1 cellular context compared by ENCODE assay signal in the genomic region with DNA sequence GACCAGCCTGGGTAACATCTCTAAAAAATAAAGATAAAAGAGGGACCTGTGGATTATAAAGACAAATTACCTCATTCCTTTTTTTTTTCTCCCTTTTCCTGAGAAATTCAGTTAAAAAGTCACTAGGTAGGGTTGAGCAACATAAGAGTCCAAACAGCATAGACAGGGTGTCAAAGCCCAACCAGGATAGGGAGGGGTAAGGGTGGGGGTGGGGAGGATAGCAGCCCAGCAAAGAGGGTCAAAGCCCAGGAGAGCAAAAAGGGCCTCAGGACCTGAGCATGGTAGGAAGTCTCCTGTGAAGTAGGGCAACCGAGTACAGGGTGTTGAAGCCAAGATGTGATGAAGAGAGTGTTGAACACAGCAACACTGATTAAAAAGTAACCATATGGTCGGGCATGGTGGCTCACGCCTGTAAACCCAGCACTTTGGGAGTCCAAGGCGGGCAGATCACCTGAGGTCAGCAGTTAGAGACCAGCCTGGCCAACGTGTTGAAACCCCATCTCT.
TF ChIP-seq lines count a peak whose summit lies in the region.

No MANE protein-coding gene starts in this region.

TF ChIP-seq in HepG2, 621 proteins besides CTCF, POLR2A, EP300 and RAD21 (continues in another document):
- TF ChIP-seq, protein P1, sequence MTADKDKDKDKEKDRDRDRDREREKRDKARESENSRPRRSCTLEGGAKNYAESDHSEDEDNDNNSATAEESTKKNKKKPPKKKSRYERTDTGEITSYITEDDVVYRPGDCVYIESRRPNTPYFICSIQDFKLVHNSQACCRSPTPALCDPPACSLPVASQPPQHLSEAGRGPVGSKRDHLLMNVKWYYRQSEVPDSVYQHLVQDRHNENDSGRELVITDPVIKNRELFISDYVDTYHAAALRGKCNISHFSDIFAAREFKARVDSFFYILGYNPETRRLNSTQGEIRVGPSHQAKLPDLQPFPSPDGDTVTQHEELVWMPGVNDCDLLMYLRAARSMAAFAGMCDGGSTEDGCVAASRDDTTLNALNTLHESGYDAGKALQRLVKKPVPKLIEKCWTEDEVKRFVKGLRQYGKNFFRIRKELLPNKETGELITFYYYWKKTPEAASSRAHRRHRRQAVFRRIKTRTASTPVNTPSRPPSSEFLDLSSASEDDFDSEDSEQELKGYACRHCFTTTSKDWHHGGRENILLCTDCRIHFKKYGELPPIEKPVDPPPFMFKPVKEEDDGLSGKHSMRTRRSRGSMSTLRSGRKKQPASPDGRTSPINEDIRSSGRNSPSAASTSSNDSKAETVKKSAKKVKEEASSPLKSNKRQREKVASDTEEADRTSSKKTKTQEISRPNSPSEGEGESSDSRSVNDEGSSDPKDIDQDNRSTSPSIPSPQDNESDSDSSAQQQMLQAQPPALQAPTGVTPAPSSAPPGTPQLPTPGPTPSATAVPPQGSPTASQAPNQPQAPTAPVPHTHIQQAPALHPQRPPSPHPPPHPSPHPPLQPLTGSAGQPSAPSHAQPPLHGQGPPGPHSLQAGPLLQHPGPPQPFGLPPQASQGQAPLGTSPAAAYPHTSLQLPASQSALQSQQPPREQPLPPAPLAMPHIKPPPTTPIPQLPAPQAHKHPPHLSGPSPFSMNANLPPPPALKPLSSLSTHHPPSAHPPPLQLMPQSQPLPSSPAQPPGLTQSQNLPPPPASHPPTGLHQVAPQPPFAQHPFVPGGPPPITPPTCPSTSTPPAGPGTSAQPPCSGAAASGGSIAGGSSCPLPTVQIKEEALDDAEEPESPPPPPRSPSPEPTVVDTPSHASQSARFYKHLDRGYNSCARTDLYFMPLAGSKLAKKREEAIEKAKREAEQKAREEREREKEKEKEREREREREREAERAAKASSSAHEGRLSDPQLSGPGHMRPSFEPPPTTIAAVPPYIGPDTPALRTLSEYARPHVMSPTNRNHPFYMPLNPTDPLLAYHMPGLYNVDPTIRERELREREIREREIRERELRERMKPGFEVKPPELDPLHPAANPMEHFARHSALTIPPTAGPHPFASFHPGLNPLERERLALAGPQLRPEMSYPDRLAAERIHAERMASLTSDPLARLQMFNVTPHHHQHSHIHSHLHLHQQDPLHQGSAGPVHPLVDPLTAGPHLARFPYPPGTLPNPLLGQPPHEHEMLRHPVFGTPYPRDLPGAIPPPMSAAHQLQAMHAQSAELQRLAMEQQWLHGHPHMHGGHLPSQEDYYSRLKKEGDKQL (CRISPR knock-in tag; IDR thresholded peaks at IDR 0.05; ENCODE audit: low read depth), result no peak
- no peak for TF ChIP-seq ARNT (IDR thresholded peaks at IDR 0.05)
- TF ChIP-seq ZNF496 (CRISPR knock-in tag; IDR thresholded peaks at IDR 0.05; ENCODE audit: insufficient replicate concordance), result no peak
- peak; percentile 35; the same call in 1 of the 2 replicates for TF ChIP-seq MEF2D (CRISPR knock-in tag; IDR thresholded peaks at IDR 0.05)
- TF ChIP-seq, protein P2, sequence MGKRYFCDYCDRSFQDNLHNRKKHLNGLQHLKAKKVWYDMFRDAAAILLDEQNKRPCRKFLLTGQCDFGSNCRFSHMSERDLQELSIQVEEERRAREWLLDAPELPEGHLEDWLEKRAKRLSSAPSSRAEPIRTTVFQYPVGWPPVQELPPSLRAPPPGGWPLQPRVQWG (CRISPR knock-in tag; IDR thresholded peaks at IDR 0.05; ENCODE audit: borderline replicate concordance, low read depth), result no peak
- no peak for TF ChIP-seq NFYB (CRISPR knock-in tag; IDR thresholded peaks at IDR 0.05)
- TF ChIP-seq, protein P3, sequence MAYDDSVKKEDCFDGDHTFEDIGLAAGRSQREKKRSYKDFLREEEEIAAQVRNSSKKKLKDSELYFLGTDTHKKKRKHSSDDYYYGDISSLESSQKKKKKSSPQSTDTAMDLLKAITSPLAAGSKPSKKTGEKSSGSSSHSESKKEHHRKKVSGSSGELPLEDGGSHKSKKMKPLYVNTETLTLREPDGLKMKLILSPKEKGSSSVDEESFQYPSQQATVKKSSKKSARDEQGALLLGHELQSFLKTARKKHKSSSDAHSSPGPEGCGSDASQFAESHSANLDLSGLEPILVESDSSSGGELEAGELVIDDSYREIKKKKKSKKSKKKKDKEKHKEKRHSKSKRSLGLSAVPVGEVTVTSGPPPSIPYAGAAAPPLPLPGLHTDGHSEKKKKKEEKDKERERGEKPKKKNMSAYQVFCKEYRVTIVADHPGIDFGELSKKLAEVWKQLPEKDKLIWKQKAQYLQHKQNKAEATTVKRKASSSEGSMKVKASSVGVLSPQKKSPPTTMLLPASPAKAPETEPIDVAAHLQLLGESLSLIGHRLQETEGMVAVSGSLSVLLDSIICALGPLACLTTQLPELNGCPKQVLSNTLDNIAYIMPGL (CRISPR knock-in tag; IDR thresholded peaks at IDR 0.05; ENCODE audit: borderline replicate concordance in 1 of 2, low read depth in 1 of 2), result no peak
- no peak for TF ChIP-seq ZNF891 (CRISPR knock-in tag; IDR thresholded peaks at IDR 0.05)
- TF ChIP-seq ZNF75D (CRISPR knock-in tag; IDR thresholded peaks at IDR 0.05; ENCODE audit: borderline replicate concordance), result no peak
- no peak for TF ChIP-seq ZNF235 (CRISPR knock-in tag; IDR thresholded peaks at IDR 0.05; ENCODE audit: borderline replicate concordance)
- TF ChIP-seq RFX1 (IDR thresholded peaks at IDR 0.05), result no peak
- no peak for TF ChIP-seq CC2D1A (CRISPR knock-in tag; IDR thresholded peaks at IDR 0.05)
- no peak for TF ChIP-seq ZNF782 (CRISPR knock-in tag; IDR thresholded peaks at IDR 0.05; ENCODE audit: borderline replicate concordance)
- no peak for TF ChIP-seq ZNF253 (CRISPR knock-in tag; IDR thresholded peaks at IDR 0.05; ENCODE audit: borderline replicate concordance)
- no peak for TF ChIP-seq KLF9 (CRISPR knock-in tag; IDR thresholded peaks at IDR 0.05; ENCODE audit: low read depth)
- no peak for TF ChIP-seq ZNF672 (CRISPR knock-in tag; IDR thresholded peaks at IDR 0.05)
- TF ChIP-seq, protein P4, sequence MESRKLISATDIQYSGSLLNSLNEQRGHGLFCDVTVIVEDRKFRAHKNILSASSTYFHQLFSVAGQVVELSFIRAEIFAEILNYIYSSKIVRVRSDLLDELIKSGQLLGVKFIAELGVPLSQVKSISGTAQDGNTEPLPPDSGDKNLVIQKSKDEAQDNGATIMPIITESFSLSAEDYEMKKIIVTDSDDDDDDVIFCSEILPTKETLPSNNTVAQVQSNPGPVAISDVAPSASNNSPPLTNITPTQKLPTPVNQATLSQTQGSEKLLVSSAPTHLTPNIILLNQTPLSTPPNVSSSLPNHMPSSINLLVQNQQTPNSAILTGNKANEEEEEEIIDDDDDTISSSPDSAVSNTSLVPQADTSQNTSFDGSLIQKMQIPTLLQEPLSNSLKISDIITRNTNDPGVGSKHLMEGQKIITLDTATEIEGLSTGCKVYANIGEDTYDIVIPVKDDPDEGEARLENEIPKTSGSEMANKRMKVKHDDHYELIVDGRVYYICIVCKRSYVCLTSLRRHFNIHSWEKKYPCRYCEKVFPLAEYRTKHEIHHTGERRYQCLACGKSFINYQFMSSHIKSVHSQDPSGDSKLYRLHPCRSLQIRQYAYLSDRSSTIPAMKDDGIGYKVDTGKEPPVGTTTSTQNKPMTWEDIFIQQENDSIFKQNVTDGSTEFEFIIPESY (CRISPR knock-in tag; IDR thresholded peaks at IDR 0.05), result no peak
- TF ChIP-seq GLI4 (CRISPR knock-in tag; IDR thresholded peaks at IDR 0.05; ENCODE audit: borderline replicate concordance), result no peak
- TF ChIP-seq, protein P5, sequence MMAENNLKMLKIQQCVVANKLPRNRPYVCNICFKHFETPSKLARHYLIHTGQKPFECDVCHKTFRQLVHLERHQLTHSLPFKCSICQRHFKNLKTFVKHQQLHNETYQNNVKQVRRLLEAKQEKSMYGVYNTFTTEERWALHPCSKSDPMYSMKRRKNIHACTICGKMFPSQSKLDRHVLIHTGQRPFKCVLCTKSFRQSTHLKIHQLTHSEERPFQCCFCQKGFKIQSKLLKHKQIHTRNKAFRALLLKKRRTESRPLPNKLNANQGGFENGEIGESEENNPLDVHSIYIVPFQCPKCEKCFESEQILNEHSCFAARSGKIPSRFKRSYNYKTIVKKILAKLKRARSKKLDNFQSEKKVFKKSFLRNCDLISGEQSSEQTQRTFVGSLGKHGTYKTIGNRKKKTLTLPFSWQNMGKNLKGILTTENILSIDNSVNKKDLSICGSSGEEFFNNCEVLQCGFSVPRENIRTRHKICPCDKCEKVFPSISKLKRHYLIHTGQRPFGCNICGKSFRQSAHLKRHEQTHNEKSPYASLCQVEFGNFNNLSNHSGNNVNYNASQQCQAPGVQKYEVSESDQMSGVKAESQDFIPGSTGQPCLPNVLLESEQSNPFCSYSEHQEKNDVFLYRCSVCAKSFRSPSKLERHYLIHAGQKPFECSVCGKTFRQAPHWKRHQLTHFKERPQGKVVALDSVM (CRISPR knock-in tag; IDR thresholded peaks at IDR 0.05), result peak; percentile 5; the same call in 1 of the 2 replicates
- no peak for TF ChIP-seq GTF2F1 (IDR thresholded peaks at IDR 0.05; ENCODE audit: low read length)
- TF ChIP-seq KLF15 (CRISPR knock-in tag; IDR thresholded peaks at IDR 0.05; ENCODE audit: borderline replicate concordance), result no peak
- TF ChIP-seq CBX2 (IDR thresholded peaks at IDR 0.05; ENCODE audit: low read depth, low read length), result no peak
- TF ChIP-seq CBX2 (CRISPR knock-in tag; IDR thresholded peaks at IDR 0.05; ENCODE audit: low read depth), result no peak
- TF ChIP-seq RFX3 (CRISPR knock-in tag; IDR thresholded peaks at IDR 0.05), result no peak
- TF ChIP-seq ZSCAN25 (CRISPR knock-in tag; IDR thresholded peaks at IDR 0.05), result 0 out of 2 replicates have a peak, but pooled peaks have one; percentile 28
- no peak for TF ChIP-seq PAF1 (CRISPR knock-in tag; IDR thresholded peaks at IDR 0.05)
- TF ChIP-seq, protein P6, sequence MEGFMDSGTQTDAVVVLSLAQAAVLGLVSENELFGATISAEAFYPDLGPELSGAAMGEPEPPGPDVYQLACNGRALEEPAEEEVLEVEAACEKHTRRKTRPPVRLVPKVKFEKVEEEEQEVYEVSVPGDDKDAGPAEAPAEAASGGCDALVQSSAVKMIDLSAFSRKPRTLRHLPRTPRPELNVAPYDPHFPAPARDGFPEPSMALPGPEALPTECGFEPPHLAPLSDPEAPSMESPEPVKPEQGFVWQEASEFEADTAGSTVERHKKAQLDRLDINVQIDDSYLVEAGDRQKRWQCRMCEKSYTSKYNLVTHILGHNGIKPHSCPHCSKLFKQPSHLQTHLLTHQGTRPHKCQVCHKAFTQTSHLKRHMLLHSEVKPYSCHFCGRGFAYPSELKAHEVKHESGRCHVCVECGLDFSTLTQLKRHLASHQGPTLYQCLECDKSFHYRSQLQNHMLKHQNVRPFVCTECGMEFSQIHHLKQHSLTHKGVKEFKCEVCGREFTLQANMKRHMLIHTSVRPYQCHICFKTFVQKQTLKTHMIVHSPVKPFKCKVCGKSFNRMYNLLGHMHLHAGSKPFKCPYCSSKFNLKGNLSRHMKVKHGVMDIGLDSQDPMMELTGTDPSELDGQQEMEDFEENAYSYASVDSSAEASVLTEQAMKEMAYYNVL (CRISPR knock-in tag; IDR thresholded peaks at IDR 0.05; ENCODE audit: borderline replicate concordance), result no peak
- TF ChIP-seq, protein P7, sequence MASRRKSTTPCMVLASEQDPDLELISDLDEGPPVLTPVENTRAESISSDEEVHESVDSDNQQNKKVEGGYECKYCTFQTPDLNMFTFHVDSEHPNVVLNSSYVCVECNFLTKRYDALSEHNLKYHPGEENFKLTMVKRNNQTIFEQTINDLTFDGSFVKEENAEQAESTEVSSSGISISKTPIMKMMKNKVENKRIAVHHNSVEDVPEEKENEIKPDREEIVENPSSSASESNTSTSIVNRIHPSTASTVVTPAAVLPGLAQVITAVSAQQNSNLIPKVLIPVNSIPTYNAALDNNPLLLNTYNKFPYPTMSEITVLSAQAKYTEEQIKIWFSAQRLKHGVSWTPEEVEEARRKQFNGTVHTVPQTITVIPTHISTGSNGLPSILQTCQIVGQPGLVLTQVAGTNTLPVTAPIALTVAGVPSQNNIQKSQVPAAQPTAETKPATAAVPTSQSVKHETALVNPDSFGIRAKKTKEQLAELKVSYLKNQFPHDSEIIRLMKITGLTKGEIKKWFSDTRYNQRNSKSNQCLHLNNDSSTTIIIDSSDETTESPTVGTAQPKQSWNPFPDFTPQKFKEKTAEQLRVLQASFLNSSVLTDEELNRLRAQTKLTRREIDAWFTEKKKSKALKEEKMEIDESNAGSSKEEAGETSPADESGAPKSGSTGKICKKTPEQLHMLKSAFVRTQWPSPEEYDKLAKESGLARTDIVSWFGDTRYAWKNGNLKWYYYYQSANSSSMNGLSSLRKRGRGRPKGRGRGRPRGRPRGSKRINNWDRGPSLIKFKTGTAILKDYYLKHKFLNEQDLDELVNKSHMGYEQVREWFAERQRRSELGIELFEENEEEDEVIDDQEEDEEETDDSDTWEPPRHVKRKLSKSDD (CRISPR knock-in tag; IDR thresholded peaks at IDR 0.05; ENCODE audit: low read depth), result no peak
- no peak for TF ChIP-seq ZNF780A (CRISPR knock-in tag; IDR thresholded peaks at IDR 0.05)
- no peak for TF ChIP-seq ZNF543 (CRISPR knock-in tag; IDR thresholded peaks at IDR 0.05)
- no peak for TF ChIP-seq FOSL2 (CRISPR knock-in tag; IDR thresholded peaks at IDR 0.05)
- TF ChIP-seq ZNF773 (CRISPR knock-in tag; IDR thresholded peaks at IDR 0.05; ENCODE audit: borderline replicate concordance), result no peak
- TF ChIP-seq, protein P8, sequence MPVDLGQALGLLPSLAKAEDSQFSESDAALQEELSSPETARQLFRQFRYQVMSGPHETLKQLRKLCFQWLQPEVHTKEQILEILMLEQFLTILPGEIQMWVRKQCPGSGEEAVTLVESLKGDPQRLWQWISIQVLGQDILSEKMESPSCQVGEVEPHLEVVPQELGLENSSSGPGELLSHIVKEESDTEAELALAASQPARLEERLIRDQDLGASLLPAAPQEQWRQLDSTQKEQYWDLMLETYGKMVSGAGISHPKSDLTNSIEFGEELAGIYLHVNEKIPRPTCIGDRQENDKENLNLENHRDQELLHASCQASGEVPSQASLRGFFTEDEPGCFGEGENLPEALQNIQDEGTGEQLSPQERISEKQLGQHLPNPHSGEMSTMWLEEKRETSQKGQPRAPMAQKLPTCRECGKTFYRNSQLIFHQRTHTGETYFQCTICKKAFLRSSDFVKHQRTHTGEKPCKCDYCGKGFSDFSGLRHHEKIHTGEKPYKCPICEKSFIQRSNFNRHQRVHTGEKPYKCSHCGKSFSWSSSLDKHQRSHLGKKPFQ (CRISPR knock-in tag; IDR thresholded peaks at IDR 0.05; ENCODE audit: insufficient replicate concordance), result no peak
- peak; percentile 76 for TF ChIP-seq CEBPB (IDR thresholded peaks at IDR 0.05; ENCODE audit: borderline replicate concordance, low read depth, low read length)
- 0 out of 2 replicates have a peak, but pooled peaks have one; percentile 11 for TF ChIP-seq DPF2 (CRISPR knock-in tag; IDR thresholded peaks at IDR 0.05; ENCODE audit: borderline replicate concordance, low read depth)
- TF ChIP-seq, protein P9, sequence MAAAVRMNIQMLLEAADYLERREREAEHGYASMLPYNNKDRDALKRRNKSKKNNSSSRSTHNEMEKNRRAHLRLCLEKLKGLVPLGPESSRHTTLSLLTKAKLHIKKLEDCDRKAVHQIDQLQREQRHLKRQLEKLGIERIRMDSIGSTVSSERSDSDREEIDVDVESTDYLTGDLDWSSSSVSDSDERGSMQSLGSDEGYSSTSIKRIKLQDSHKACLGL (CRISPR knock-in tag; IDR thresholded peaks at IDR 0.05), result no peak
- no peak for TF ChIP-seq SOX5 (CRISPR knock-in tag; IDR thresholded peaks at IDR 0.05; ENCODE audit: borderline replicate concordance)
- no peak for TF ChIP-seq ZNF776 (CRISPR knock-in tag; IDR thresholded peaks at IDR 0.05)
- no peak for TF ChIP-seq KMT2B (CRISPR knock-in tag; IDR thresholded peaks at IDR 0.05)
